In genomic region chr3:158766364-158766763, GRCh38 we compare ENCODE assay signal across 17 cellular contexts.
"Had no signal": no experiment of that assay in that cellular context is flagged by ENCODE, and none has a peak within 500 bp of the region (broad histone marks: within the 10 kb centered on the region; RNA-seq: fewer than 3 reads in every experiment).

No MANE protein-coding gene starts in this region.

- ATAC-seq: gastroesophageal sphincter, left lobe of liver, natural killer cell, right cardiac atrium had no signal

- H3K27ac Mint-ChIP-seq: natural killer cell, neural progenitor cell had no signal

- H3K4me1 Mint-ChIP-seq: natural killer cell had no signal

- H3K4me3 Mint-ChIP-seq: natural killer cell, neural progenitor cell had no signal

- H3K27ac ChIP-seq: neural progenitor cell, ovary, stomach, thoracic aorta, transverse colon had no signal

- H3K36me3 Mint-ChIP-seq: natural killer cell, neural progenitor cell had no signal

- H3K9me3 Mint-ChIP-seq: natural killer cell, neural progenitor cell had no signal

- DNase-seq: dermis blood vessel endothelial cell; glutamatergic neuron; islet precursor cell; natural killer cell; nucleus accumbens; ovary; right cardiac atrium; small intestine; stimulated activated CD4-positive, alpha-beta T cell treated with anti-CD3 and anti-CD28 coated beads, Interleukin-12 subunit alpha, Interleukin-12 subunit beta, amount 100 ng/mL, for 4 hours; stimulated activated naive CD4-positive, alpha-beta T cell; stomach; transverse colon had no signal

- H3K4me3 ChIP-seq: esophagus muscularis mucosa, gastroesophageal sphincter, neural progenitor cell, ovary, stomach, thoracic aorta, transverse colon had no signal
